In the genomic region with DNA sequence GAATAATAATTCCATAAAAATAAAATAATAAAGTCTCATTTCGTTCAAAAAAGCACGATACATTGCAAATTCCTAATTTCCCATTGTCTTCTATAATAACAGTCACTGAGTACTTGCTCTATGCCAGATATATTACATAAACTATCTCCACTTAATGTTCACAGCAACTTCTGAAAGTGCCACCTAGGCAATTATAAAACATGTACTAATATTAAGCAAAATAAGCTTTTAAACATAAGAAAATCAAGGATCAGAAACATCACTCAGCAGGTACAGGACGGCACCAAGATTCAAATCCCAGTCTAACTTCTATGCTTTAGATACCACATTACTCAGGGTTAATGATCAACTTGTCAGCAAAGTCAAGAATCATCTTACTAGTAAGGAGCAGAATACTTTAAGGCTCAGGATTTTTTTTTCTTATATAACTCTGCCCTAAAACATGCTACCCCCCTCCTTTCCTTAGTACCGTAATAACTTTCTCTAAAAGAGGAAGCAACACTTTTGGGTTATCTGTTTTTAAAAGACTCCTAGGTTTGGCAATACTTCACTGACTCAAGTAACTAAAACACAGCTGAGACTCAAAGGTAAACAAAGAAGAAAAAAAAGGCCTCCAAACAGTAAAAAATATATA, we compare ENCODE assay signal across 8 cellular contexts. TPM values are rescaled to one million over a fixed set of nuclear protein-coding genes. Genes with fewer than 3 reads are reported as not detected.
A peak's percentile ranks its signal among the peaks of the same experiment; 100 is the strongest.
DNase-seq lines count a peak whose midpoint lies in the region; ATAC-seq lines count a peak whose summit lies in the region.

No MANE protein-coding gene starts in this region.

- peaks cover 0 to 1% of the 10 kb centered on the region in 2 donors for H3K4me1 Mint-ChIP-seq in effector memory CD8-positive, alpha-beta T cell (ENCODE audit: low read depth in 2 of 2)
- peaks cover 7% of the 10 kb centered on the region for H3K4me1 Mint-ChIP-seq in activated CD4-positive, alpha-beta T cell treated with anti-CD3 and anti-CD28 coated beads, Interleukin-2, amount 10 ng/mL, durations not matched to agents 7 days and 5 days

- DNase-seq in Caki2 (ENCODE audit: low read depth) (peak; percentile 50), H4 (ENCODE audit: low spot score) (no peak), iPS-NIHi7 (ENCODE audit: extremely low spot score) (no peak), NCI-H526 (lab: John Stamatoyannopoulos, UW) (no peak)
- DNase-seq in effector memory CD8-positive, alpha-beta T cell, result no peak
- no peak for DNase-seq in activated CD4-positive, alpha-beta T cell treated with anti-CD3 and anti-CD28 coated beads, Interleukin-2, amount 10 ng/mL, durations not matched to agents 7 days and 5 days

- no peaks in the 10 kb centered on the region for H3K36me3 Mint-ChIP-seq in effector memory CD8-positive, alpha-beta T cell (ENCODE audit: insufficient read depth)
- H3K36me3 Mint-ChIP-seq in activated CD4-positive, alpha-beta T cell treated with anti-CD3 and anti-CD28 coated beads, Interleukin-2, amount 10 ng/mL, durations not matched to agents 7 days and 5 days (ENCODE audit: low read depth), result peaks cover 6% of the 10 kb centered on the region

- no peak overlapping the region for H3K27ac Mint-ChIP-seq in effector memory CD8-positive, alpha-beta T cell
- no peak overlapping the region for H3K27ac Mint-ChIP-seq in activated CD4-positive, alpha-beta T cell treated with anti-CD3 and anti-CD28 coated beads, Interleukin-2, amount 10 ng/mL, durations not matched to agents 7 days and 5 days

- H3K9me3 Mint-ChIP-seq in effector memory CD8-positive, alpha-beta T cell, result no peaks in the 10 kb centered on the region
- H3K9me3 Mint-ChIP-seq in activated CD4-positive, alpha-beta T cell treated with anti-CD3 and anti-CD28 coated beads, Interleukin-2, amount 10 ng/mL, durations not matched to agents 7 days and 5 days, result peaks cover 6% of the 10 kb centered on the region

- POLR2A ChIA-PET in activated CD4-positive, alpha-beta T cell treated with anti-CD3 and anti-CD28 coated beads, Interleukin-2, amount 10 ng/mL, durations not matched to agents 7 days and 5 days (lab: Charles Lee), result no interaction called here

- ATAC-seq in GM21381 (IDR thresholded peaks at IDR 0.05; ENCODE audit: unreplicated experiment) (peak; percentile 58), HG03439 (IDR thresholded peaks at IDR 0.05; ENCODE audit: unreplicated experiment) (peak; percentile 46)
- ATAC-seq in effector memory CD8-positive, alpha-beta T cell (replicated peaks), result peak; percentile 31

- no peak overlapping the region for H3K4me3 Mint-ChIP-seq in effector memory CD8-positive, alpha-beta T cell
- H3K4me3 Mint-ChIP-seq in activated CD4-positive, alpha-beta T cell treated with anti-CD3 and anti-CD28 coated beads, Interleukin-2, amount 10 ng/mL, durations not matched to agents 7 days and 5 days, result no peak overlapping the region

- in situ Hi-C loops in Caki2 (cut with HindIII; ENCODE audit: low pct_unique_long_range_greater_than_20kb, low sequenced_read_pairs), result no loop called here

- CTCF ChIA-PET in activated CD4-positive, alpha-beta T cell treated with anti-CD3 and anti-CD28 coated beads, Interleukin-2, amount 10 ng/mL, durations not matched to agents 7 days and 5 days (lab: Charles Lee), result no interaction called here

- peaks cover 31 to 33% of the 10 kb centered on the region in 2 donors for H3K27me3 Mint-ChIP-seq in effector memory CD8-positive, alpha-beta T cell
- H3K27me3 Mint-ChIP-seq in activated CD4-positive, alpha-beta T cell treated with anti-CD3 and anti-CD28 coated beads, Interleukin-2, amount 10 ng/mL, durations not matched to agents 7 days and 5 days, result no peaks in the 10 kb centered on the region

RNA-seq across cellular contexts. Expression of a gene that starts 51.3 kb away (rescaled TPM):
- total RNA-seq in Caki2 (2014; rRNA removed; shearing (Covaris generic); ENCODE audit: low replicate concordance), result 5.2 and 8.2 TPM in 2 replicates
- total RNA-seq in H4 (2014; rRNA removed; shearing (Covaris generic)), result 5.6 and 9.6 TPM in 2 replicates
- total RNA-seq in activated CD4-positive, alpha-beta T cell treated with anti-CD3 and anti-CD28 coated beads, Interleukin-2, amount 10 ng/mL, durations not matched to agents 7 days and 5 days, result 1 to 10 TPM; 3.1 to 4.0 TPM
